In the genomic region with DNA sequence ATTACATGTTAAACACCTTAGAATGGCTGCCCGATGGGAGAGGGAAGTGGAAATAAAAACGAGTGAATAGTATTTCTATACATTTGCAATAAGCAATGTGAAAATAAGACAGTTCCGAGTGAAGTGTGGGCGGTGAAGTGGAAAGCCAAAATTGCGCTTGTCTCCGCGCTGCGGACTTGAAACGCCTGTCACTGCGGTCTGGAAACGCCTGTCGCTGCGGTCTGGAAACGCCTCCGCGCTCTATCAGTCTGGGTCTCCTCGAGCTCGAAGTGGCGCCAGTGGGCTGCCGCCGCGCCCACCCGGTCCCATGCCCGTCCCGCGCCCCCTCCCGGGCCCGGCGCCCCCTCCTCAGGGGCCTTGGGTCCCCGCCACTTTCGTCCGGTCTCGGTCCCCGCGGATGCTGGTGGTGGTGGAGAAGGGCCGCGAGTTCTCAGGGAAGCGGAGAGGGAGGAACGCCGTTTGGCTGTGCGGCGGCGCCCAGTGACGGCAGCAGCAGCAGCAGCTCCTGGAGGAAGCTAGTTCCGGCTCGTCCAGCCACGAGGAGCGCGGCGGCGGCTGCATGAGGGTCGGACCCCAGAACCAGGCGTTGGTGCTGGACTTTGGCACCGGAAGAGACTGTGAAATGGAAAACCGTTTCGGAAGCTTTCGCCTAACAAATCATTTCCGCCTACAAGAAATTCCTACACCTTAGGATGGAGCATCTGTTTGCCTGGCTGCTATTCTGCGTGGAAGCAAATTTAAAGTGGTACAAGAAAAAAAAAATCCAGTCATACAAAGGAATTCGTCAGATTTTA, we compare ENCODE assay signal across 8 cellular contexts. TPM values are rescaled to one million over a fixed set of nuclear protein-coding genes. Genes with fewer than 3 reads are reported as not detected.
DNase-seq lines count a peak whose midpoint lies in the region; ATAC-seq and TF ChIP-seq lines count a peak whose summit lies in the region.

No MANE protein-coding gene starts in this region.

- H4K20me1 ChIP-seq in hepatocyte (ENCODE audit: insufficient read depth, poor library complexity, severe bottlenecking), result no peaks in the 10 kb centered on the region

- TF ChIP-seq CTCF in C4-2B (conservative IDR thresholded peaks at IDR 0.05) (no peak), astrocyte of the cerebellum (IDR thresholded peaks at IDR 0.05; ENCODE audit: low read depth, low read length, missing control alignments) (no peak), hepatocyte (IDR thresholded peaks at IDR 0.05; ENCODE audit: poor library complexity) (no peak)

- H3K79me2 ChIP-seq in hepatocyte, result peaks cover 3% of the 10 kb centered on the region

- H3K9me2 ChIP-seq in hepatocyte (replicated peaks; ENCODE audit: insufficient read depth), result no peaks in the 10 kb centered on the region

- no peaks in the 10 kb centered on the region for H3K36me3 ChIP-seq in hepatocyte (replicated peaks; ENCODE audit: insufficient read depth, low read depth)

- ATAC-seq in GM21515 (IDR thresholded peaks at IDR 0.05; ENCODE audit: unreplicated experiment), result peak; percentile 46
- ATAC-seq in HG02610 (IDR thresholded peaks at IDR 0.05; ENCODE audit: unreplicated experiment), result no peak

- peak overlapping the region; percentile 76 for H2AFZ ChIP-seq in hepatocyte

- H3K27me3 ChIP-seq in hepatocyte, result peaks cover 8% of the 10 kb centered on the region

- H3K9me3 ChIP-seq in hepatocyte (ENCODE audit: low read depth), result no peaks in the 10 kb centered on the region

- in situ Hi-C loops in astrocyte of the cerebellum (cut with HindIII; ENCODE audit: low sequenced_read_pairs), result no loop called here

- H3K4me2 ChIP-seq in hepatocyte, result peak overlapping the region; percentile 94

- H3K4me1 ChIP-seq in hepatocyte (ENCODE audit: insufficient read depth), result peaks cover 5% of the 10 kb centered on the region

- WGBS in hepatocyte (ENCODE audit: low lambda C conversion rate, missing lambda C conversion rate), result 1% methylated on average over 60 of the region's 60 CpGs

- H3K27ac ChIP-seq in C4-2B (peak overlapping the region; percentile 79), hepatocyte (peak overlapping the region; percentile 92)

- peak overlapping the region; percentile 66 for H3K4me3 ChIP-seq in astrocyte of the cerebellum (ENCODE audit: low read depth, low read length)
- H3K4me3 ChIP-seq in hepatocyte, result peak overlapping the region; percentile 54

- DNase-seq in NCI-H1694 treated with DMSO at 0.1 percent for 48 hours (lab: John Stamatoyannopoulos, UW) (peak; percentile 59), T-helper 22 cell (ENCODE audit: low read depth) (peak; percentile 24), astrocyte of the cerebellum (ENCODE audit: low read depth) (no peak), hepatocyte (ENCODE audit: low spot score) (peak; percentile 89), putamen (ENCODE audit: low spot score) (peak; percentile 67)

RNA-seq across cellular contexts. Expression of a gene that starts 1.8 kb away (rescaled TPM):
- 13.8 and 15.2 TPM in 2 replicates for total RNA-seq in hepatocyte
- polyA plus RNA-seq in hepatocyte, result 3.1 and 3.7 TPM in 2 replicates

RNA-seq across cellular contexts. Expression of a gene that starts 35.0 kb away (rescaled TPM):
- 2.5 and 10.5 TPM in 2 replicates for total RNA-seq in hepatocyte
- polyA plus RNA-seq in hepatocyte, result 0.31 and 1.6 TPM in 2 replicates
